ENCODE assay signal across 9 cellular contexts in genomic region chr10:20622522-20623270, GRCh38.
DNase-seq lines count a peak whose midpoint lies in the region; ATAC-seq and TF ChIP-seq lines count a peak whose summit lies in the region.
"Had no signal": no experiment of that assay in that cellular context is flagged by ENCODE, and none has a peak within 500 bp of the region (broad histone marks: within the 10 kb centered on the region; RNA-seq: fewer than 3 reads in every experiment).

No MANE protein-coding gene starts in this region.

- H3K9me2 ChIP-seq in hepatocyte (replicated peaks; ENCODE audit: insufficient read depth), result no peaks in the 10 kb centered on the region

- H2AFZ ChIP-seq in hepatocyte, result no peak overlapping the region

- WGBS in hepatocyte (ENCODE audit: low lambda C conversion rate, missing lambda C conversion rate), result 11% methylated on average over 6 of the region's 6 CpGs

- peak overlapping the region; percentile 24 for H3K4me2 ChIP-seq in hepatocyte

- H3K9me3 ChIP-seq in SJCRH30 (replicated peaks) (no peaks in the 10 kb centered on the region), hepatocyte (ENCODE audit: low read depth) (no peaks in the 10 kb centered on the region), thoracic aorta (no peaks in the 10 kb centered on the region)

- H3K36me3 Mint-ChIP-seq in glutamatergic neuron (ENCODE audit: unreplicated experiment), result no peaks in the 10 kb centered on the region

- H3K4me1 ChIP-seq in SJCRH30 (peaks cover 15% of the 10 kb centered on the region), hepatocyte (ENCODE audit: insufficient read depth) (peaks cover 15% of the 10 kb centered on the region), thoracic aorta (ENCODE audit: control insufficient read depth in 1 of 2, low read depth in 2 of 2) (peaks cover 18 to 28% of the 10 kb centered on the region in 2 donors)

- H3K4me3 ChIP-seq in SJCRH30, result peak overlapping the region; percentile 25
- H3K4me3 ChIP-seq in hepatocyte, result no peak overlapping the region
- H3K4me3 ChIP-seq in thoracic aorta, result no peak overlapping the region

- H3K27me3 Mint-ChIP-seq in glutamatergic neuron (ENCODE audit: unreplicated experiment), result no peaks in the 10 kb centered on the region

- H3K4me1 Mint-ChIP-seq in glutamatergic neuron (ENCODE audit: low read depth, unreplicated experiment), result no peaks in the 10 kb centered on the region

- H3K79me2 ChIP-seq in hepatocyte, result no peaks in the 10 kb centered on the region

- H4K20me1 ChIP-seq in hepatocyte (ENCODE audit: insufficient read depth, poor library complexity, severe bottlenecking), result no peaks in the 10 kb centered on the region

- H3K27ac ChIP-seq in SJCRH30 (peak overlapping the region; percentile 45), hepatocyte (peak overlapping the region; percentile 33), thoracic aorta (peak overlapping the region; percentile 65 to 71)

- H3K27me3 ChIP-seq in SJCRH30, result no peaks in the 10 kb centered on the region
- no peaks in the 10 kb centered on the region for H3K27me3 ChIP-seq in hepatocyte
- no peaks in the 10 kb centered on the region for H3K27me3 ChIP-seq in thoracic aorta (replicated peaks; ENCODE audit: insufficient read depth)

- TF ChIP-seq CTCF in hepatocyte (IDR thresholded peaks at IDR 0.05; ENCODE audit: poor library complexity) (no peak), thoracic aorta (IDR thresholded peaks at IDR 0.05) (no peak), glutamatergic neuron (IDR thresholded peaks at IDR 0.05; ENCODE audit: partially characterized antibody, unreplicated experiment) (no peak)

- no peaks in the 10 kb centered on the region for H3K36me3 ChIP-seq in SJCRH30
- no peaks in the 10 kb centered on the region for H3K36me3 ChIP-seq in hepatocyte (replicated peaks; ENCODE audit: insufficient read depth, low read depth)
- no peaks in the 10 kb centered on the region for H3K36me3 ChIP-seq in thoracic aorta

- H3K27ac Mint-ChIP-seq in glutamatergic neuron (ENCODE audit: unreplicated experiment), result no peak overlapping the region

- peak; percentile 8 for ATAC-seq in thoracic aorta (ENCODE audit: insufficient number of reproducible peaks, low FRiP score, low read depth)
- ATAC-seq in HG02840 (IDR thresholded peaks at IDR 0.05; ENCODE audit: low FRiP score, unreplicated experiment), result no peak

- peak; percentile 16 for DNase-seq in NCI-H2029 (lab: John Stamatoyannopoulos, UW)
- no peak for DNase-seq in NCI-H2029 treated with DMSO at 0.1 percent for 48 hours (lab: John Stamatoyannopoulos, UW)
- DNase-seq in SJCRH30, result peak; percentile 38 to 79
- DNase-seq in hepatocyte (ENCODE audit: low spot score), result peak; percentile 23
- no peak for DNase-seq in thoracic aorta (ENCODE audit: low spot score)
- DNase-seq in glutamatergic neuron, result no peak
- no peak for DNase-seq in anterior cingulate cortex (lab: John Stamatoyannopoulos, UW)
- DNase-seq: T-helper 1 cell had no signal

- H3K9me3 Mint-ChIP-seq in glutamatergic neuron (ENCODE audit: unreplicated experiment), result no peaks in the 10 kb centered on the region

- no peak overlapping the region for H3K4me3 Mint-ChIP-seq in glutamatergic neuron (ENCODE audit: unreplicated experiment)

Comparison
In these comparisons a context has a peak if more than half of its experiments do, and no peak if none do; other contexts are left out.
1. DNase-seq: peak in NCI-H2029 (single experiment), SJCRH30 (2 of 2) and hepatocyte (single experiment); none in NCI-H2029 treated with DMSO at 0.1 percent for 48 hours (single experiment), thoracic aorta (single experiment), glutamatergic neuron (single experiment) and anterior cingulate cortex (0 of 58).
2. Peak in every context shown above with its lines, with median percentiles within 50 percentile points of each other: H3K27ac ChIP-seq.